In genomic region chr11:96234866-96235441, GRCh38 we compare ENCODE assay signal across 13 cellular contexts.
DNase-seq lines count a peak whose midpoint lies in the region; ATAC-seq and TF ChIP-seq lines count a peak whose summit lies in the region.
"Had no signal": no experiment of that assay in that cellular context is flagged by ENCODE, and none has a peak within 500 bp of the region (broad histone marks: within the 10 kb centered on the region; RNA-seq: fewer than 3 reads in every experiment).

No MANE protein-coding gene starts in this region.

- no peak for TF ChIP-seq CTCF in MCF 10A (IDR thresholded peaks at IDR 0.05; ENCODE audit: unreplicated experiment)
- TF ChIP-seq CTCF in mammary epithelial cell (conservative IDR thresholded peaks at IDR 0.05 in 1 of 2, IDR thresholded peaks at IDR 0.05 in 1 of 2; ENCODE audit: extremely low read depth in 1 of 2, insufficient read depth in 1 of 2, low read depth in 1 of 2, low read length in 2 of 2), result no peak
- no peak for TF ChIP-seq CTCF in PC-3 (conservative IDR thresholded peaks at IDR 0.05; ENCODE audit: low read depth, low read length)
- TF ChIP-seq CTCF in fibroblast of villous mesenchyme (IDR thresholded peaks at IDR 0.05; ENCODE audit: insufficient read depth, low read depth, low read length), result no peak
- TF ChIP-seq CTCF in transverse colon (IDR thresholded peaks at IDR 0.05), result no peak

- no peaks in the 10 kb centered on the region for H3K36me3 Mint-ChIP-seq in MCF 10A (ENCODE audit: insufficient read depth, unreplicated experiment)

- DNase-seq in MCF 10A (ENCODE audit: unreplicated experiment) (no peak), mammary epithelial cell (no peak), PC-3 (peak; percentile 67), fibroblast of villous mesenchyme (ENCODE audit: low read depth) (peak; percentile 60), transverse colon (no peak), GDM1 (lab: John Stamatoyannopoulos, UW) (no peak), HCEC 1CT (no peak), Kasumi-1 (lab: John Stamatoyannopoulos, UW) (no peak)
- DNase-seq: DMS153, dorsolateral prefrontal cortex, KG1, NCI-H1930, posterior cingulate gyrus had no signal

- ATAC-seq in PC-3, result no peak; the same call in 1 of the 2 replicates

- TF ChIP-seq POLR2A in transverse colon (IDR thresholded peaks at IDR 0.05), result no peak

- no peak for TF ChIP-seq EP300 in transverse colon (IDR thresholded peaks at IDR 0.05; ENCODE audit: low read depth)

- BruUV-seq in MCF 10A (replicated peaks; lab: Mats Ljungman, UMichigan), result no TSS peak
- no TSS peak for BruUV-seq in mammary epithelial cell (replicated peaks; lab: Mats Ljungman, UMichigan)
- BruUV-seq in PC-3 (replicated peaks; lab: Mats Ljungman, UMichigan), result no TSS peak

- H3K4me1 Mint-ChIP-seq in MCF 10A (ENCODE audit: insufficient read depth, unreplicated experiment), result peaks cover 7% of the 10 kb centered on the region

- H3K4me2 ChIP-seq in mammary epithelial cell (ENCODE audit: insufficient read depth, low read depth, low read length) (no peak overlapping the region), PC-3 (ENCODE audit: low read length) (peak overlapping the region; percentile 20; the same call in 1 of the 2 replicates)

- POLR2A ChIA-PET in MCF 10A (lab: Yijun Ruan, JAX) (interaction anchor here (0.7 to 10.8 kb wide), 6 partner anchors 15 to 105 kb away, joined by 3 to 169 read pairs (median 3); partner anchors contain the start of gene MAML2), PC-3 (lab: Charles Lee; ENCODE audit: unreplicated experiment) (interaction anchor here (0.7 kb wide), 1 partner anchor 149 kb away, joined by 4 read pairs; no protein-coding TSS in a partner anchor)

- H3K27me3 Mint-ChIP-seq in MCF 10A (ENCODE audit: insufficient read depth, unreplicated experiment), result no peaks in the 10 kb centered on the region

- no peaks in the 10 kb centered on the region for H3K9me3 Mint-ChIP-seq in MCF 10A (ENCODE audit: unreplicated experiment)

- H3K27ac ChIP-seq in mammary epithelial cell (ENCODE audit: insufficient read depth, low read depth, low read length), result no peak overlapping the region
- peak overlapping the region; percentile 4; the same call in 1 of the 2 replicates for H3K27ac ChIP-seq in PC-3 (ENCODE audit: low read length)
- H3K27ac ChIP-seq in transverse colon, result peak overlapping the region; percentile 55 to 67 (median 57)

- H3K4me3 ChIP-seq in mammary epithelial cell (replicated peaks in 1 of 3; ENCODE audit: insufficient read depth in 1 of 3, low read depth in 2 of 3, low read length in 3 of 3) (no peak overlapping the region), PC-3 (ENCODE audit: low read length) (no peak overlapping the region), fibroblast of villous mesenchyme (ENCODE audit: low read depth, low read length) (peak overlapping the region; percentile 16), transverse colon (no peak overlapping the region)
- H3K4me3 ChIP-seq: dorsolateral prefrontal cortex had no signal

- H3K27ac Mint-ChIP-seq in MCF 10A (ENCODE audit: low read depth, unreplicated experiment), result peak overlapping the region; percentile 63

- H3K4me3 Mint-ChIP-seq in MCF 10A (ENCODE audit: unreplicated experiment), result no peak overlapping the region

- peaks cover 19% of the 10 kb centered on the region for H3K4me1 ChIP-seq in mammary epithelial cell (ENCODE audit: insufficient read depth, low read length)
- peaks cover 16% of the 10 kb centered on the region for H3K4me1 ChIP-seq in PC-3 (ENCODE audit: insufficient read depth, low read length)
- H3K4me1 ChIP-seq in transverse colon, result peaks cover 7 to 43% (median 23%) of the 10 kb centered on the region in 4 donors

- dilution Hi-C loops in mammary epithelial cell (cut with HindIII; ENCODE audit: low sequenced_read_pairs), result no loop called here

- WGBS in mammary epithelial cell (ENCODE audit: low coverage, missing lambda C conversion rate), result 87% methylated on average over 1 of the region's 1 CpG
- WGBS in transverse colon (ENCODE audit: low coverage in 1 of 2), 2 donors, result 50 to 59% methylated on average over 1 of the region's 1 CpG

- H3K9me3 ChIP-seq in mammary epithelial cell (replicated peaks; ENCODE audit: insufficient read depth, low read length) (no peaks in the 10 kb centered on the region), PC-3 (ENCODE audit: low read length) (no peaks in the 10 kb centered on the region), transverse colon (no peaks in the 10 kb centered on the region)

- no peak overlapping the region for H3K9ac ChIP-seq in mammary epithelial cell (ENCODE audit: insufficient read depth, low read length)
- no peak overlapping the region for H3K9ac ChIP-seq in PC-3 (ENCODE audit: low read length)

- no peaks in the 10 kb centered on the region for H3K9me2 ChIP-seq in PC-3 (replicated peaks; ENCODE audit: low read length)

- H4K20me1 ChIP-seq in mammary epithelial cell (ENCODE audit: insufficient read depth, low read length) (no peaks in the 10 kb centered on the region), PC-3 (ENCODE audit: low read length) (no peaks in the 10 kb centered on the region)

- no peaks in the 10 kb centered on the region for H3F3A ChIP-seq in PC-3 (ENCODE audit: low read length, unreplicated experiment)

- intact Hi-C loops in MCF 10A (cut with micrococcal nuclease) (no loop called here), mammary epithelial cell (cut with micrococcal nuclease) (loop anchor here (5.0 kb wide), 2 partner anchors 113 to 178 kb away; no protein-coding TSS in a partner anchor), PC-3 (cut with micrococcal nuclease) (no loop called here), transverse colon (cut with DNase I; ENCODE audit: low total_unique reads) (no loop called here)

- H3K36me3 ChIP-seq in mammary epithelial cell (ENCODE audit: insufficient read depth, low read length) (no peaks in the 10 kb centered on the region), PC-3 (ENCODE audit: low read depth, low read length) (no peaks in the 10 kb centered on the region), transverse colon (no peaks in the 10 kb centered on the region)

- H3K79me2 ChIP-seq in mammary epithelial cell (ENCODE audit: insufficient read depth, low read length) (peaks cover 14% of the 10 kb centered on the region), PC-3 (ENCODE audit: low read length) (no peaks in the 10 kb centered on the region)

- H3K27me3 ChIP-seq in mammary epithelial cell (ENCODE audit: insufficient read depth, low read length) (no peaks in the 10 kb centered on the region), PC-3 (ENCODE audit: low read length) (no peaks in the 10 kb centered on the region), transverse colon (no peaks in the 10 kb centered on the region)
- H3K27me3 ChIP-seq: dorsolateral prefrontal cortex had no signal

- CTCF ChIA-PET in MCF 10A (lab: Yijun Ruan, JAX) (interaction anchor here (0.7 to 6.2 kb wide), 4 partner anchors 62 to 385 kb away, joined by 3 to 63 read pairs (median 4); partner anchors contain the start of gene MAML2), mammary epithelial cell (lab: Charles Lee; ENCODE audit: low non-redundant PET) (interaction anchor here (0.5 kb wide), 1 partner anchor 96 kb away, joined by 15 read pairs; no protein-coding TSS in a partner anchor), PC-3 (lab: Charles Lee) (interaction anchor here (0.6 kb wide), 1 partner anchor 108 kb away, joined by 3 read pairs; no protein-coding TSS in a partner anchor)

- in situ Hi-C loops in mammary epithelial cell (cut with MboI; ENCODE audit: low sequenced_read_pairs in 2 of 2), result no loop called here
- in situ Hi-C loops in transverse colon (cut with MboI; ENCODE audit: low pct_ligation_motif_present in 1 of 4, low pct_unique_long_range_greater_than_20kb in 1 of 4, low sequenced_read_pairs in 3 of 4), result loop anchor here in 3 of 4 donors (25.0 kb wide), 1 partner anchor 102 kb away; the partner anchor contains the start of gene MAML2 (in 3 of the 3)

- H2AFZ ChIP-seq in mammary epithelial cell (ENCODE audit: low read depth, low read length) (no peak overlapping the region), PC-3 (ENCODE audit: low read length) (no peak overlapping the region)

Comparison
In these comparisons a context has a peak if more than half of its experiments do, and no peak if none do; other contexts are left out.
1. DNase-seq: peak in PC-3 (single experiment) and fibroblast of villous mesenchyme (single experiment); none in MCF 10A (single experiment), mammary epithelial cell (single experiment), transverse colon (single experiment), GDM1 (single experiment), HCEC 1CT (single experiment) and Kasumi-1 (0 of 2).
2. in situ Hi-C loops: an anchor here in transverse colon (25.0 kb wide); none called in mammary epithelial cell.